In genomic region chr4:131470360-131470759, GRCh38 we compare ENCODE assay signal across 2 cellular contexts.
TF ChIP-seq lines count a peak whose summit lies in the region.

No MANE protein-coding gene starts in this region.

TF ChIP-seq in HepG2, 621 proteins besides CTCF, POLR2A, EP300 and RAD21:
- TF ChIP-seq KAT8 (CRISPR knock-in tag; IDR thresholded peaks at IDR 0.05): no peak
- TF ChIP-seq HMGA1 (CRISPR knock-in tag; conservative IDR thresholded peaks at IDR 0.05): no peak
- TF ChIP-seq RFXANK (CRISPR knock-in tag; IDR thresholded peaks at IDR 0.05): no peak
- TF ChIP-seq NFE2L2 (IDR thresholded peaks at IDR 0.05; ENCODE audit: low read length): peak; percentile 70
- TF ChIP-seq THAP9 (CRISPR knock-in tag; IDR thresholded peaks at IDR 0.05; ENCODE audit: borderline replicate concordance): no peak
- no peak for TF ChIP-seq ATF6 (CRISPR knock-in tag; conservative IDR thresholded peaks at IDR 0.05)
- TF ChIP-seq TEAD2 (CRISPR knock-in tag; IDR thresholded peaks at IDR 0.05): no peak
- no peak for TF ChIP-seq SMAD3 (CRISPR knock-in tag; IDR thresholded peaks at IDR 0.05)
- no peak for TF ChIP-seq ELK4 (CRISPR knock-in tag; IDR thresholded peaks at IDR 0.05; ENCODE audit: borderline replicate concordance)
- TF ChIP-seq MAFF (IDR thresholded peaks at IDR 0.05; ENCODE audit: low read depth, low read length): peak; percentile 97
- no peak for TF ChIP-seq MTA3 (CRISPR knock-in tag; IDR thresholded peaks at IDR 0.05)
- TF ChIP-seq ZNF709 (CRISPR knock-in tag; IDR thresholded peaks at IDR 0.05): no peak
- TF ChIP-seq SYNCRIP (IDR thresholded peaks at IDR 0.05; ENCODE audit: insufficient read depth, low read depth, low read length): no peak
- no peak for TF ChIP-seq MBD4 (IDR thresholded peaks at IDR 0.05; ENCODE audit: borderline replicate concordance, low read length)
- no peak for TF ChIP-seq SP1 (IDR thresholded peaks at IDR 0.05)
- no peak for TF ChIP-seq SP1 (CRISPR knock-in tag; IDR thresholded peaks at IDR 0.05)
- TF ChIP-seq MAFK (conservative IDR thresholded peaks at IDR 0.05 in 1 of 2, IDR thresholded peaks at IDR 0.05 in 1 of 2; ENCODE audit: low read length in 2 of 2): peak; percentile 95 to 98
- no peak for TF ChIP-seq TRAFD1 (CRISPR knock-in tag; IDR thresholded peaks at IDR 0.05; ENCODE audit: borderline replicate concordance)
- TF ChIP-seq SUZ12 (IDR thresholded peaks at IDR 0.05; ENCODE audit: low read depth, low read length): no peak
- no peak for TF ChIP-seq NFKB2 (CRISPR knock-in tag; IDR thresholded peaks at IDR 0.05; ENCODE audit: borderline replicate concordance)
- TF ChIP-seq ZBTB49 (CRISPR knock-in tag; IDR thresholded peaks at IDR 0.05; ENCODE audit: borderline replicate concordance): no peak

TF ChIP-seq in H1, 55 proteins besides CTCF, POLR2A, EP300 and RAD21:
- TF ChIP-seq KDM1A (IDR thresholded peaks at IDR 0.05; ENCODE audit: borderline replicate concordance, low read length) (no peak), MAFK (IDR thresholded peaks at IDR 0.05; ENCODE audit: low read depth, low read length) (peak; percentile 94), RBBP5 (IDR thresholded peaks at IDR 0.05; ENCODE audit: borderline replicate concordance, low read depth, low read length) (no peak), BACH1 (IDR thresholded peaks at IDR 0.05; ENCODE audit: low read length) (peak; percentile 67; the same call in 1 of the 2 replicates), BRCA1 (IDR thresholded peaks at IDR 0.05; ENCODE audit: low read depth, low read length) (no peak), CHD2 (IDR thresholded peaks at IDR 0.05; ENCODE audit: low read length) (no peak), SIX5 (IDR thresholded peaks at IDR 0.05; ENCODE audit: low read depth, low read length) (no peak), TEAD4 (IDR thresholded peaks at IDR 0.05; ENCODE audit: low read depth, low read length) (no peak), JUND (IDR thresholded peaks at IDR 0.05; ENCODE audit: low read length) (no peak)
